Comparison of ENCODE assay signal across 9 cellular contexts in the genomic region with DNA sequence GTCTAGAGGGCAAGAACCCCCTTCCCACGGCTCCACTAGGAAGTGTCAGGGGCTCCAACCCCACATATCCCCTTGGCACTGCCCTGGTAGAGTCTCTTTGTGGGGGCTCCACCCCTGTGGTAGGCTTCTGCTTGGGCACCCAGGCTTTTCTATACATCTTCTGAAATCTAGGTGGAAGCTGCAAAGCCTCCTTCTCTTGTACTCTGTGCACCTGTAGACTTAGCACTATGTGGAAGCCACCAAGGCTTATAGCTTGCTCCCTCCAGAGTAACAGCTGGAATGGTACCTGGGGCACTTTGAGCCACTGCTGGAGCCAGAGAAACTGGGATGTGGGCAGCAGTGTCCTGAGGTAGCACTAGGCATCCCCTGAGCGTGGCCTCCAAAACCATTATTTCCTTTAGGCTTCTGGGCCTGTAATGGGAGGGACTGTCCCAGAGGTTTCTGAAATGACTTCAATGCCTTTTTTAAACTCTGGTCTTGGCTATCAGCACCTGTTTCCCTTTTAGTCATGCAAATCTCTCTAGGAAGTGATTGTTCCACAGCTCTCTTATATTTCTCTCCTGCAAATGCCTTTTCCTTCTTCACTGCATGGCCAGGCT.
DNase-seq lines count a peak whose midpoint lies in the region; ATAC-seq, FAIRE-seq and TF ChIP-seq lines count a peak whose summit lies in the region.
"Had no signal": no experiment of that assay in that cellular context is flagged by ENCODE, and none has a peak within 500 bp of the region (broad histone marks: within the 10 kb centered on the region; RNA-seq: fewer than 3 reads in every experiment).

No MANE protein-coding gene starts in this region.

- TF ChIP-seq POLR2A in uterus (IDR thresholded peaks at IDR 0.05) (no peak), gastroesophageal sphincter (IDR thresholded peaks at IDR 0.05) (no peak)

- H3K4me3 ChIP-seq in uterus (no peak overlapping the region), gastroesophageal sphincter (no peak overlapping the region)

- H3K36me3 ChIP-seq in uterus (no peaks in the 10 kb centered on the region), gastroesophageal sphincter (no peaks in the 10 kb centered on the region)

- intact Hi-C loops in uterus (cut with DNase I; ENCODE audit: low total_unique reads): no loop called here

- peaks cover 0 to 4% of the 10 kb centered on the region in 2 donors for H3K9me3 Mint-ChIP-seq in activated naive CD4-positive, alpha-beta T cell treated with anti-CD3 and anti-CD28 coated beads, Interleukin-2, amount 50 U/mL, for 72 hours
- H3K9me3 Mint-ChIP-seq: stimulated activated naive CD8-positive, alpha-beta T cell treated with anti-CD3 and anti-CD28 coated beads, Interleukin-15, Interleukin-2, amounts not matched to agents 100 ng/mL and 50 ng/mL, for 24 hours had no signal

- peaks cover 8 to 60% of the 10 kb centered on the region in 2 donors for H3K36me3 Mint-ChIP-seq in activated naive CD4-positive, alpha-beta T cell treated with anti-CD3 and anti-CD28 coated beads, Interleukin-2, amount 50 U/mL, for 72 hours

- no peak for TF ChIP-seq CTCF in uterus (IDR thresholded peaks at IDR 0.05)
- TF ChIP-seq CTCF in gastroesophageal sphincter (IDR thresholded peaks at IDR 0.05): no peak

- no CpG with 5 or more reads among the region's 2 CpGs for WGBS in gastroesophageal sphincter (ENCODE audit: low coverage in 1 of 2), 2 donors

- no peak for TF ChIP-seq EP300 in gastroesophageal sphincter (IDR thresholded peaks at IDR 0.05)

- H3K27ac Mint-ChIP-seq in activated naive CD4-positive, alpha-beta T cell treated with anti-CD3 and anti-CD28 coated beads, Interleukin-2, amount 50 U/mL, for 72 hours: no peak overlapping the region
- H3K27ac Mint-ChIP-seq: stimulated activated naive CD8-positive, alpha-beta T cell treated with anti-CD3 and anti-CD28 coated beads, Interleukin-15, Interleukin-2, amounts not matched to agents 100 ng/mL and 50 ng/mL, for 24 hours had no signal

- H3K27ac ChIP-seq in uterus (no peak overlapping the region), gastroesophageal sphincter (no peak overlapping the region)

- peaks cover 0 to 7% of the 10 kb centered on the region in 2 donors for H3K9me3 ChIP-seq in uterus
- H3K9me3 ChIP-seq in gastroesophageal sphincter: peaks cover 0 to 6% (median 0%) of the 10 kb centered on the region in 3 donors

- FAIRE-seq in urothelium cell line (lab: Jason Lieb, UNC): no peak

- DNase-seq in activated naive CD4-positive, alpha-beta T cell treated with anti-CD3 and anti-CD28 coated beads, Interleukin-2, amount 50 U/mL, for 72 hours (ENCODE audit: low spot score in 2 of 2): peak in 1 of 2 donors; percentile 25
- no peak for DNase-seq in activated naive CD4-positive, alpha-beta T cell treated with Interleukin-2 at 50 U/mL for 16 hours
- peak; percentile 25 for DNase-seq in stimulated activated naive CD8-positive, alpha-beta T cell treated with anti-CD3 and anti-CD28 coated beads, Interleukin-15, Interleukin-2, amounts not matched to agents 100 U/mL and 50 U/mL, for 24 hours
- DNase-seq in uterus (no peak), urothelium cell line (ENCODE audit: low spot score) (no peak)

- H3K4me1 ChIP-seq in uterus (no peaks in the 10 kb centered on the region), gastroesophageal sphincter (no peaks in the 10 kb centered on the region)

- peak; percentile 93 to 99 for ATAC-seq in activated naive CD4-positive, alpha-beta T cell treated with anti-CD3 and anti-CD28 coated beads, Interleukin-2, amount 50 U/mL, for 72 hours
- peak; percentile 99 for ATAC-seq in GM21723 (IDR thresholded peaks at IDR 0.05; ENCODE audit: unreplicated experiment)
- ATAC-seq in HG03354 (IDR thresholded peaks at IDR 0.05; ENCODE audit: poor library complexity, severe bottlenecking, unreplicated experiment): peak; percentile 94
- peak; percentile 93 for ATAC-seq in stimulated activated naive CD8-positive, alpha-beta T cell treated with anti-CD3 and anti-CD28 coated beads, Interleukin-15, Interleukin-2, amounts not matched to agents 100 U/mL and 50 U/mL, for 24 hours
- ATAC-seq in gastroesophageal sphincter: no peak

- no peaks in the 10 kb centered on the region for H3K27me3 ChIP-seq in uterus
- H3K27me3 ChIP-seq in gastroesophageal sphincter: no peaks in the 10 kb centered on the region
